Comparison of ENCODE assay signal across 10 cellular contexts in the genomic region with DNA sequence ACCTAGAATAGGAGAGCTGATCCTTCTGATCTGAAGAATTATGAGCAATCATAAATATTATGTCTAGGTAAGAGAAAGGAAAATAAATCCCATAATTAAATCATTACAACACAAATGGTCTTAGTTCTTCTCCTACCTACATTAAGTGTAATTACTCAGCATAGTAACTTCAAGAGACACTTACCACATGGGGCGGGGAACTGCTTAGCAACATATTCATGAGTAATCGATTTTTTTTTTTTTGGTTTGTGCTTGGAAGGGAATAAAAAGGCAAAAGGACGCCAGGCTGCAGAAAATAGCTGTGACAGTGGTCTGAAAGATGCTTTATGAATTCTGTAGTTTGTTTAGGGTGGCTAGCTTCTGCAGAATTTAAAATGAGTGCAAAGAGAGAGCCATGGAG.
"Had no signal": no experiment of that assay in that cellular context is flagged by ENCODE, and none has a peak within 500 bp of the region (broad histone marks: within the 10 kb centered on the region; RNA-seq: fewer than 3 reads in every experiment).

No MANE protein-coding gene starts in this region.

- ATAC-seq: heart left ventricle; left colon; mucosa of descending colon; naive thymus-derived CD8-positive, alpha-beta T cell had no signal

- H3K4me1 ChIP-seq: heart left ventricle, right atrium auricular region had no signal

- H3K9me3 ChIP-seq: heart left ventricle, mucosa of descending colon, right atrium auricular region had no signal

- H3K27me3 ChIP-seq: right atrium auricular region had no signal

- H3K27ac ChIP-seq: heart left ventricle, right atrium auricular region had no signal

- H3K36me3 ChIP-seq: heart left ventricle, right atrium auricular region had no signal

- H3K4me3 ChIP-seq: heart left ventricle, mucosa of descending colon, right atrium auricular region had no signal

- DNase-seq: activated CD4-positive, alpha-beta T cell treated with anti-CD3 and anti-CD28 coated beads for 4 hours; activated naive CD4-positive, alpha-beta T cell treated with anti-CD3 and anti-CD28 coated beads for 36 hours; dermis blood vessel endothelial cell; foreskin melanocyte; heart left ventricle; left colon; mucosa of descending colon; naive thymus-derived CD8-positive, alpha-beta T cell; small intestine had no signal
